ENCODE assay signal across 1 cellular context in the genomic region with DNA sequence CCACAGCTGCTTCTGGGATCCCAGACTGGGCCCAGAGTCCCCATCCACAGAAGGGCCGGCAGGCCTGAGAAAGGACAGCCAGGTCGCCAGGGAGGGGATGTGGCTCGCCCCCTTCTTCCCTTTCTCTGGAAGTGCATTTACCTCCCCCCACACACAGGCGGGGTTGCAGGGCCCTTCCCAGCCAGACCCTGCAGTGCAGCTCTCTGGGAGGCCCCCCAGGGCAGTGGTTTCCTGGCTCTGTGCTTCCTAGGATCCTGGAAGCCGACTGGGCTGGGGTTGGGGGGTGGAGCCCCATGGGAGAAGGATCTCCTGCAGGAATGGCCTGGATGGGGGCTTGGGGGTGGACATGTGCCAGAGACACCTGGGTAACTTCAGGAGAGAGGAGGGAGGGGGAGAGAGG.
TF ChIP-seq lines count a peak whose summit lies in the region.

No MANE protein-coding gene starts in this region.

TF ChIP-seq in HEK293T, 16 proteins besides CTCF, POLR2A, EP300 and RAD21 (continued from another document):
- TF ChIP-seq, protein P1, sequence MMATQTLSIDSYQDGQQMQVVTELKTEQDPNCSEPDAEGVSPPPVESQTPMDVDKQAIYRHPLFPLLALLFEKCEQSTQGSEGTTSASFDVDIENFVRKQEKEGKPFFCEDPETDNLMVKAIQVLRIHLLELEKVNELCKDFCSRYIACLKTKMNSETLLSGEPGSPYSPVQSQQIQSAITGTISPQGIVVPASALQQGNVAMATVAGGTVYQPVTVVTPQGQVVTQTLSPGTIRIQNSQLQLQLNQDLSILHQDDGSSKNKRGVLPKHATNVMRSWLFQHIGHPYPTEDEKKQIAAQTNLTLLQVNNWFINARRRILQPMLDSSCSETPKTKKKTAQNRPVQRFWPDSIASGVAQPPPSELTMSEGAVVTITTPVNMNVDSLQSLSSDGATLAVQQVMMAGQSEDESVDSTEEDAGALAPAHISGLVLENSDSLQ (IDR thresholded peaks at IDR 0.05): no peak
- no peak for TF ChIP-seq LEF1 (IDR thresholded peaks at IDR 0.05; ENCODE audit: borderline replicate concordance)
